ENCODE assay signal across 13 cellular contexts in the genomic region with DNA sequence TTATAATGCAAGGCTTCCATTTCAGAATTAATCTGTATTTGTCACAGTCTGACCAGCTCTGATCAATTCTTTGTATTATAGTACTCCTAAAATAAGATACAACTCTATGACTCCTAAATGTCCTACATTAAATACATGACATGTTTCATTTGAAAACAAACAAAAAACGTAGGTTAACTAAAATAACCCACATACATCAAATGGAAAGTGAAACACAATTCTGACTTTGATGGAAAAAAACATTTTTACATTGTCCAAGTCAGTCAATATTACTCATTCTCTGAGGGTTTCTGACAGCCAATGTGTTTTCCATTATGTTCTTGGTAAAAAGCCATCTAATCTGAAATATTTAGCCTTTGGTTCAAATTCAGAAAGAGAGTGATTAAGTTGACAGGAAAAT. TPM values are rescaled to one million over a fixed set of nuclear protein-coding genes. Genes with fewer than 3 reads are reported as not detected.
DNase-seq lines count a peak whose midpoint lies in the region; ATAC-seq and TF ChIP-seq lines count a peak whose summit lies in the region.
"Had no signal": no experiment of that assay in that cellular context is flagged by ENCODE, and none has a peak within 500 bp of the region (broad histone marks: within the 10 kb centered on the region; RNA-seq: fewer than 3 reads in every experiment).

No MANE protein-coding gene starts in this region.

- no peaks in the 10 kb centered on the region for H3K27me3 Mint-ChIP-seq in T-helper 2 cell treated with Interferon-gamma antibody and Interleukin-4, amounts not matched to agents 5 μg/mL and 100 μg/mL, for 36 hours (ENCODE audit: low read depth)
- no peaks in the 10 kb centered on the region for H3K27me3 Mint-ChIP-seq in HFFc6 (ENCODE audit: insufficient read depth)
- H3K27me3 Mint-ChIP-seq: progenitor cell of endocrine pancreas had no signal

- H2BK12ac ChIP-seq in mesenchymal stem cell (ENCODE audit: low read length in 2 of 2) = no peak overlapping the region

- H2AK5ac ChIP-seq in mesenchymal stem cell (ENCODE audit: low read length, severe bottlenecking) = no peak overlapping the region

- no peaks in the 10 kb centered on the region for H3K79me1 ChIP-seq in mesenchymal stem cell (replicated peaks; ENCODE audit: low read length, poor library complexity, severe bottlenecking)

- peak overlapping the region; percentile 90 for H3K27ac Mint-ChIP-seq in T-helper 2 cell treated with Interferon-gamma antibody and Interleukin-4, amounts not matched to agents 5 μg/mL and 100 μg/mL, for 36 hours
- H3K27ac Mint-ChIP-seq in HFFc6 = no peak overlapping the region
- H3K27ac Mint-ChIP-seq: progenitor cell of endocrine pancreas had no signal

- H2BK15ac ChIP-seq in mesenchymal stem cell (ENCODE audit: low read depth, poor library complexity, severe bottlenecking) = no peak overlapping the region

- peak; percentile 62 for ATAC-seq in GM18858 (IDR thresholded peaks at IDR 0.05; ENCODE audit: unreplicated experiment)
- peak; percentile 66 for ATAC-seq in HG02571 (IDR thresholded peaks at IDR 0.05; ENCODE audit: unreplicated experiment)
- ATAC-seq: gastrocnemius medialis, K562 had no signal

- H3K4me1 Mint-ChIP-seq in T-helper 2 cell treated with Interferon-gamma antibody and Interleukin-4, amounts not matched to agents 5 μg/mL and 100 μg/mL, for 36 hours (ENCODE audit: low read depth) = peaks cover 70% of the 10 kb centered on the region
- H3K4me1 Mint-ChIP-seq in HFFc6 (ENCODE audit: low read depth) = peaks cover 10% of the 10 kb centered on the region; the same call in 1 of the 2 replicates

- H3K14ac ChIP-seq in mesenchymal stem cell (ENCODE audit: low read length in 2 of 2) = no peak overlapping the region

- H3K36me3 ChIP-seq in mesenchymal stem cell (ENCODE audit: control insufficient read depth in 1 of 2, insufficient read depth in 2 of 2, low read depth in 1 of 2, low read length in 2 of 2) = peaks cover 3 to 67% of the 10 kb centered on the region in 2 experiments
- H3K36me3 ChIP-seq: gastrocnemius medialis had no signal

- no peak for TF ChIP-seq CTCF in HFFc6 (IDR thresholded peaks at IDR 0.05)

- H3K4ac ChIP-seq in mesenchymal stem cell (ENCODE audit: low read depth in 1 of 2, low read length in 2 of 2) = no peak overlapping the region

- no peak overlapping the region for H3K27ac ChIP-seq in mesenchymal stem cell (ENCODE audit: low read length, poor library complexity, severe bottlenecking)
- H3K27ac ChIP-seq: gastrocnemius medialis had no signal

- no peaks in the 10 kb centered on the region for H3K27me3 ChIP-seq in mesenchymal stem cell (ENCODE audit: control insufficient read depth in 1 of 2, insufficient read depth in 1 of 2, low read length in 2 of 2)
- H3K27me3 ChIP-seq: gastrocnemius medialis had no signal

- no peak overlapping the region for H3K23ac ChIP-seq in mesenchymal stem cell (ENCODE audit: low read length in 2 of 2)

- H3K9me3 Mint-ChIP-seq in T-helper 2 cell treated with Interferon-gamma antibody and Interleukin-4, amounts not matched to agents 5 μg/mL and 100 μg/mL, for 36 hours = no peaks in the 10 kb centered on the region
- no peaks in the 10 kb centered on the region for H3K9me3 Mint-ChIP-seq in HFFc6

- no peak overlapping the region for H3K4me2 ChIP-seq in mesenchymal stem cell (ENCODE audit: low read length, poor library complexity, severe bottlenecking)

- peak overlapping the region; percentile 69 for H3K9ac ChIP-seq in mesenchymal stem cell (ENCODE audit: low read length)

- TF ChIP-seq POLR2A in erythroblast (IDR thresholded peaks at IDR 0.05; ENCODE audit: low read length) = no peak

- no peak overlapping the region for H3K18ac ChIP-seq in mesenchymal stem cell (ENCODE audit: low read depth in 1 of 2, low read length in 2 of 2)

- 88% methylated on average over 1 of the region's 1 CpG for WGBS in mesenchymal stem cell

- H3K9me3 ChIP-seq in mesenchymal stem cell (ENCODE audit: control insufficient read depth, low read length) = no peaks in the 10 kb centered on the region
- H3K9me3 ChIP-seq: gastrocnemius medialis had no signal

- no peak for DNase-seq in T-helper 2 cell treated with Interferon-gamma antibody and Interleukin-4, amounts not matched to agents 5 μg/mL and 100 μg/mL, for 36 hours (ENCODE audit: low spot score)
- DNase-seq in mesenchymal stem cell (no peak), HFFc6 (no peak), erythroblast (lab: John Stamatoyannopoulos, UW) (no peak)
- no peak for DNase-seq in activated CD8-positive, alpha-beta memory T cell treated with anti-CD3 and anti-CD28 coated beads, Interleukin-2, amount 50 U/mL, for 48 hours
- DNase-seq: caudate nucleus, DMS79, gastrocnemius medialis, NCI-H2227 treated with DMSO at 0.1 percent for 48 hours had no signal

- H2BK120ac ChIP-seq in mesenchymal stem cell (ENCODE audit: low read depth, low read length) = no peak overlapping the region

- peak overlapping the region; percentile 51 for H3K4me3 Mint-ChIP-seq in T-helper 2 cell treated with Interferon-gamma antibody and Interleukin-4, amounts not matched to agents 5 μg/mL and 100 μg/mL, for 36 hours
- no peak overlapping the region for H3K4me3 Mint-ChIP-seq in HFFc6

- no peak overlapping the region for H2AFZ ChIP-seq in mesenchymal stem cell (ENCODE audit: low read depth, low read length)

- peaks cover 49% of the 10 kb centered on the region for H3K36me3 Mint-ChIP-seq in T-helper 2 cell treated with Interferon-gamma antibody and Interleukin-4, amounts not matched to agents 5 μg/mL and 100 μg/mL, for 36 hours (ENCODE audit: low read depth)
- H3K36me3 Mint-ChIP-seq in HFFc6 (ENCODE audit: low read depth) = no peaks in the 10 kb centered on the region

- H4K91ac ChIP-seq in mesenchymal stem cell (ENCODE audit: low read length) = no peak overlapping the region

- H4K8ac ChIP-seq in mesenchymal stem cell (ENCODE audit: low read length) = no peak overlapping the region

- H2BK5ac ChIP-seq in mesenchymal stem cell (ENCODE audit: low read depth, low read length, poor library complexity, severe bottlenecking) = no peak overlapping the region

- peaks cover 4% of the 10 kb centered on the region for H3K4me1 ChIP-seq in mesenchymal stem cell (ENCODE audit: control insufficient read depth, insufficient read depth, low read depth, low read length)

- H3K4me3 ChIP-seq in mesenchymal stem cell (ENCODE audit: insufficient read depth in 1 of 2, low read depth in 1 of 2, low read length in 2 of 2) = peak overlapping the region in 1 of 2 experiments; percentile 62
- H3K4me3 ChIP-seq: gastrocnemius medialis, K562 had no signal

RNA-seq across cellular contexts. Expression of a gene that starts 8.7 kb away (rescaled TPM):
- polyA plus RNA-seq in mesenchymal stem cell (2013, experiment 1 of 2) = 252 TPM
- polyA plus RNA-seq in mesenchymal stem cell (2013, experiment 2 of 2) = 268 TPM
- 10 to 100 TPM; 12.8 to 16.1 (median 14.8) TPM for total RNA-seq in HFFc6 (2021; fragmentation: NEBNext Ultra II Directional; extraction: Animal tissue kit (Norgen Biotek cat#: 25700))
